8 cellular contexts compared by ENCODE assay signal in the genomic region with DNA sequence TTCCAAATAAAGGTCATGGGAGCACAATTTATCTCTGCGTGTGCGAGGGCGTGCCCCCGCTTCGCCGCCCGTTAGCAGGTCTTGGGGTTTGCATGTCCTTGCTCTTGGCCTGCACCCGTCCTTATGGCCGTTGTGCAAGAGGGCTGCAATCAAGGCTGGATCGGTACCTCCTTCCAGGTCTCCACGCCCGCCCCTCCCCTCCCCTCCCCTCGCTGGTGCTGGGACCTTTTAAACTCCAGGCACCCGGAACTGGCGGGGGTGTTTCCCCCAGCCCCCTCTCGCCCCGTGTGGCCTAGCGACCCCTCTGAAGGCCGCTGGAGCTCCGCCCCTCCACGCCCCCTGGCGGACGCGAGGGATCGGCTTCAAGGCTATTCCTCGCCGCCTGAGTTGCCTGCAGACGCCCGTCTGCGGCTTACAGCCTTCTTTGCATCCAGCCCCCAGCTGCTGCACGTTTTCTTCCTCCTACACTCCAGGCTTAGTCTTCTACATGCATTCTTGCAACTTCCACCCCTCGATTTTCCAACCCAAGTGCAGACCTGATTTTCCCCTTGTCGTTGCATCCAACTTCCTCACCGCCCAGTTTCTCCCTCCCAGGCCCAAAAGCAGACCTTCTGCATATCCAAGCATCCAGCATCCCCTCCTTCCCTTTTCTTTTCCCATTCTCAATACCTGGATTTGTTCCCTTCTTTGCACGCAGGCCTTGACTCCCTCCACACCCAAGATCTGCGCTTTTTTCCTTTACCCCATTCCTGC.
DNase-seq lines count a peak whose midpoint lies in the region; ATAC-seq lines count a peak whose summit lies in the region.

No MANE protein-coding gene starts in this region.

- peak; percentile 84 for DNase-seq in ACHN
- peak; percentile 74 for DNase-seq in NCI-H2171 (lab: John Stamatoyannopoulos, UW)
- peak; percentile 59 to 71 (median 64) for DNase-seq in activated CD4-positive, CD25-positive, alpha-beta regulatory T cell (lab: John Stamatoyannopoulos, UW)
- peak; percentile 83 for DNase-seq in cerebellar cortex (ENCODE audit: low spot score)
- DNase-seq in kidney glomerular epithelial cell (lab: John Stamatoyannopoulos, UW) = peak; percentile 51
- DNase-seq in stimulated activated CD4-positive, alpha-beta T cell treated with anti-CD3 and anti-CD28 coated beads, Interleukin-15, amount 100 ng/mL, for 48 hours (ENCODE audit: low read depth in 2 of 2) = peak; percentile 53 to 74

- ATAC-seq in GM18511 (IDR thresholded peaks at IDR 0.05; ENCODE audit: unreplicated experiment) (peak; percentile 78), HG03060 (IDR thresholded peaks at IDR 0.05; ENCODE audit: low read depth, unreplicated experiment) (peak; percentile 41)

- in situ Hi-C loops in ACHN (cut with HindIII; ENCODE audit: low pct_ligation_motif_present, low pct_unique_long_range_greater_than_20kb, low sequenced_read_pairs) = no loop called here

Comparison
In these comparisons a context has a peak if more than half of its experiments do, and no peak if none do; other contexts are left out.
1. Peak in every context shown above with its lines: DNase-seq and ATAC-seq.